ENCODE assay signal across 10 cellular contexts in genomic region chr3:49461443-49462171, GRCh38. TPM values are rescaled to one million over a fixed set of nuclear protein-coding genes. Genes with fewer than 3 reads are reported as not detected.
DNase-seq lines count a peak whose midpoint lies in the region; ATAC-seq and TF ChIP-seq lines count a peak whose summit lies in the region.
"Had no signal": no experiment of that assay in that cellular context is flagged by ENCODE, and none has a peak within 500 bp of the region (broad histone marks: within the 10 kb centered on the region; RNA-seq: fewer than 3 reads in every experiment).

No MANE protein-coding gene starts in this region.

- H3K36me3 Mint-ChIP-seq in immature natural killer cell: no peaks in the 10 kb centered on the region
- no peaks in the 10 kb centered on the region for H3K36me3 Mint-ChIP-seq in activated T-cell treated with anti-CD3 and anti-CD28 coated beads, Interleukin-2, amount 50 U/mL, for 72 hours (ENCODE audit: insufficient read depth in 2 of 2)

- no peaks in the 10 kb centered on the region for H3K4me1 Mint-ChIP-seq in immature natural killer cell
- H3K4me1 Mint-ChIP-seq in activated T-cell treated with anti-CD3 and anti-CD28 coated beads, Interleukin-2, amount 50 U/mL, for 72 hours (ENCODE audit: low read depth): no peaks in the 10 kb centered on the region

- ATAC-seq in SK-N-SH treated with all-trans-retinoic acid at 6 μM for 48 hours: peak; percentile 57
- no peak for ATAC-seq in activated T-cell treated with anti-CD3 and anti-CD28 coated beads, Interleukin-2, amount 50 U/mL, for 72 hours (replicated peaks in 1 of 2)
- no peak for ATAC-seq in left lobe of liver

- no peaks in the 10 kb centered on the region for H4K20me1 ChIP-seq in osteoblast (ENCODE audit: insufficient read depth, low read length)

- no peaks in the 10 kb centered on the region for H3K79me2 ChIP-seq in osteoblast (ENCODE audit: insufficient read depth, low read length)

- no peak for TF ChIP-seq CTCF in fibroblast of the aortic adventitia (IDR thresholded peaks at IDR 0.05; ENCODE audit: insufficient read depth, low read length)
- no peak for TF ChIP-seq CTCF in osteoblast (IDR thresholded peaks at IDR 0.05; ENCODE audit: extremely low read depth, low read depth, low read length)

- H3K4me3 ChIP-seq in fibroblast of the aortic adventitia (ENCODE audit: low read depth, low read length): no peak overlapping the region
- H3K4me3 ChIP-seq in osteoblast (ENCODE audit: insufficient read depth, low read length): no peak overlapping the region

- no peak overlapping the region for H3K27ac Mint-ChIP-seq in immature natural killer cell
- H3K27ac Mint-ChIP-seq in activated T-cell treated with anti-CD3 and anti-CD28 coated beads, Interleukin-2, amount 50 U/mL, for 72 hours: no peak overlapping the region

- peak overlapping the region; percentile 16 for H3K9ac ChIP-seq in ES-I3 (ENCODE audit: low read depth, low read length)

- peak overlapping the region; percentile 65 for H2AFZ ChIP-seq in osteoblast (ENCODE audit: low read length)

- no peak overlapping the region for H3K27ac ChIP-seq in osteoblast (ENCODE audit: low read depth, low read length)

- peak; percentile 60 for DNase-seq in fibroblast of the aortic adventitia (ENCODE audit: low read depth)
- peak; percentile 63 for DNase-seq in osteoblast (ENCODE audit: insufficient read length, low spot score, missing footprints)
- DNase-seq in immature natural killer cell: no peak
- DNase-seq in activated T-cell treated with anti-CD3 and anti-CD28 coated beads, Interleukin-2, amount 50 U/mL, for 72 hours: no peak
- no peak for DNase-seq in left lobe of liver (ENCODE audit: low spot score)
- DNase-seq in SKM-1 treated with dmso at 0.1 percent for 144 hours (lab: John Stamatoyannopoulos, UW; ENCODE audit: unreplicated experiment): no peak
- DNase-seq: aorta, Kasumi-1 had no signal

- H3K9me3 ChIP-seq in ES-I3 (ENCODE audit: control insufficient read depth, insufficient read depth, low read length): no peaks in the 10 kb centered on the region
- no peaks in the 10 kb centered on the region for H3K9me3 ChIP-seq in osteoblast (ENCODE audit: low read depth, low read length)

- no peak overlapping the region for H3K4me2 ChIP-seq in osteoblast (ENCODE audit: insufficient read depth, low read length)

- peaks cover 45% of the 10 kb centered on the region for H3K4me1 ChIP-seq in ES-I3 (ENCODE audit: insufficient read depth, low read length)
- H3K4me1 ChIP-seq in osteoblast (ENCODE audit: insufficient read depth, low read length): peaks cover 10% of the 10 kb centered on the region

- no peaks in the 10 kb centered on the region for H3K27me3 ChIP-seq in osteoblast (ENCODE audit: insufficient read depth, low read length)

- no peak overlapping the region for H3K4me3 Mint-ChIP-seq in immature natural killer cell
- H3K4me3 Mint-ChIP-seq in activated T-cell treated with anti-CD3 and anti-CD28 coated beads, Interleukin-2, amount 50 U/mL, for 72 hours: no peak overlapping the region

- H3K9me3 Mint-ChIP-seq in immature natural killer cell: no peaks in the 10 kb centered on the region
- H3K9me3 Mint-ChIP-seq in activated T-cell treated with anti-CD3 and anti-CD28 coated beads, Interleukin-2, amount 50 U/mL, for 72 hours: no peaks in the 10 kb centered on the region

- H3K27me3 Mint-ChIP-seq in immature natural killer cell (ENCODE audit: low read depth in 3 of 3): peaks cover 0 to 2% (median 0%) of the 10 kb centered on the region in 3 donors
- H3K27me3 Mint-ChIP-seq in activated T-cell treated with anti-CD3 and anti-CD28 coated beads, Interleukin-2, amount 50 U/mL, for 72 hours (ENCODE audit: low read depth): no peaks in the 10 kb centered on the region

- H3K36me3 ChIP-seq in ES-I3 (ENCODE audit: insufficient read depth, low read length) (no peaks in the 10 kb centered on the region), osteoblast (ENCODE audit: insufficient read depth, low read length) (no peaks in the 10 kb centered on the region)

TF ChIP-seq in SK-N-SH treated with all-trans-retinoic acid at 6 μM for 48 hours, 23 proteins besides CTCF, POLR2A, EP300 and RAD21 (continues in another document):
- no peak for TF ChIP-seq ZC3H10 (CRISPR knock-in tag; IDR thresholded peaks at IDR 0.05)
- no peak for TF ChIP-seq ZNF70 (CRISPR knock-in tag; IDR thresholded peaks at IDR 0.05)
- no peak for TF ChIP-seq PATZ1 (CRISPR knock-in tag; IDR thresholded peaks at IDR 0.05; ENCODE audit: borderline replicate concordance)
- no peak for TF ChIP-seq ARNTL (CRISPR knock-in tag; IDR thresholded peaks at IDR 0.05; ENCODE audit: borderline replicate concordance, low read depth)
- TF ChIP-seq TCF4 (CRISPR knock-in tag; IDR thresholded peaks at IDR 0.05; ENCODE audit: borderline replicate concordance): no peak
- no peak; the same call in 1 of the 2 replicates for TF ChIP-seq ZFP3 (CRISPR knock-in tag; IDR thresholded peaks at IDR 0.05)
- no peak for TF ChIP-seq CREB5 (CRISPR knock-in tag; IDR thresholded peaks at IDR 0.05; ENCODE audit: low read depth)
- TF ChIP-seq ESRRG (CRISPR knock-in tag; IDR thresholded peaks at IDR 0.05): no peak
- no peak for TF ChIP-seq PPARA (CRISPR knock-in tag; IDR thresholded peaks at IDR 0.05; ENCODE audit: borderline replicate concordance)
- no peak for TF ChIP-seq ZFP30 (CRISPR knock-in tag; IDR thresholded peaks at IDR 0.05)
- TF ChIP-seq TOX (CRISPR knock-in tag; IDR thresholded peaks at IDR 0.05; ENCODE audit: borderline replicate concordance): no peak
- no peak for TF ChIP-seq BACH2 (CRISPR knock-in tag; IDR thresholded peaks at IDR 0.05; ENCODE audit: borderline replicate concordance)
- TF ChIP-seq RARB (CRISPR knock-in tag; IDR thresholded peaks at IDR 0.05): no peak
- no peak for TF ChIP-seq ZNF565 (CRISPR knock-in tag; conservative IDR thresholded peaks at IDR 0.05; ENCODE audit: low read depth)
- TF ChIP-seq GLIS3 (CRISPR knock-in tag; IDR thresholded peaks at IDR 0.05): no peak

RNA-seq across cellular contexts. Expression of gene DAG1, which starts 8.5 kb away (rescaled TPM):
- 34.1 and 63.4 TPM in 2 replicates for total RNA-seq in fibroblast of the aortic adventitia (ENCODE audit: low replicate concordance)
- 55.4 and 58.3 TPM in 2 replicates for total RNA-seq in osteoblast
- polyA plus RNA-seq in immature natural killer cell: 1 to 10 TPM; 3.2 to 6.0 (median 3.7) TPM
- total RNA-seq in activated T-cell treated with anti-CD3 and anti-CD28 coated beads, Interleukin-2, amount 50 U/mL, for 72 hours: 10 to 100 TPM in 1 of 2 donors, 1 to 10 TPM in 1; 9.1 to 10.3 TPM
- total RNA-seq in left lobe of liver: 59.6 TPM

RNA-seq across cellular contexts. Expression of gene NICN1, which starts 32.5 kb away (rescaled TPM):
- total RNA-seq in fibroblast of the aortic adventitia (ENCODE audit: low replicate concordance) (2.8 and 6.0 TPM in 2 replicates), osteoblast (3.8 and 4.7 TPM in 2 replicates), left lobe of liver (9.1 TPM)
- polyA plus RNA-seq in immature natural killer cell: 10 to 100 TPM in 1 of 3 donors, 1 to 10 TPM in 2; 3.2 to 11.9 (median 4.2) TPM
- total RNA-seq in activated T-cell treated with anti-CD3 and anti-CD28 coated beads, Interleukin-2, amount 50 U/mL, for 72 hours: 10 to 100 TPM; 15.3 to 18.4 TPM

RNA-seq across cellular contexts. Expression of gene AMT, which starts 39.3 kb away (rescaled TPM):
- total RNA-seq in fibroblast of the aortic adventitia (ENCODE audit: low replicate concordance): 0.63 and 3.3 TPM in 2 replicates
- total RNA-seq in osteoblast: 1.1 and 1.2 TPM in 2 replicates
- 1 to 10 TPM; 2.9 to 8.2 (median 4.8) TPM for polyA plus RNA-seq in immature natural killer cell
- total RNA-seq in activated T-cell treated with anti-CD3 and anti-CD28 coated beads, Interleukin-2, amount 50 U/mL, for 72 hours: 1 to 10 TPM; 7.4 to 7.5 TPM
- 46.8 TPM for total RNA-seq in left lobe of liver

RNA-seq across cellular contexts. Expression of gene TCTA, which starts 49.4 kb away (rescaled TPM):
- 22.7 and 27.8 TPM in 2 replicates for total RNA-seq in fibroblast of the aortic adventitia (ENCODE audit: low replicate concordance)
- total RNA-seq in osteoblast: 35.8 and 37.4 TPM in 2 replicates
- polyA plus RNA-seq in immature natural killer cell: 10 to 100 TPM; 57.3 to 86.2 (median 62.6) TPM
- 10 to 100 TPM; 22.0 to 23.4 TPM for total RNA-seq in activated T-cell treated with anti-CD3 and anti-CD28 coated beads, Interleukin-2, amount 50 U/mL, for 72 hours
- 23.4 TPM for total RNA-seq in left lobe of liver

RNA-seq across cellular contexts. Expression of gene RHOA, which starts 49.8 kb away (rescaled TPM):
- total RNA-seq in fibroblast of the aortic adventitia (ENCODE audit: low replicate concordance) (643 and 840 TPM in 2 replicates), osteoblast (860 and 899 TPM in 2 replicates), left lobe of liver (155 TPM)
- polyA plus RNA-seq in immature natural killer cell: 1,000 to 10,000 TPM in 1 of 3 donors, 100 to 1,000 TPM in 2; 863 to 1,056 (median 891) TPM
- total RNA-seq in activated T-cell treated with anti-CD3 and anti-CD28 coated beads, Interleukin-2, amount 50 U/mL, for 72 hours: 100 to 1,000 TPM; 458 to 468 TPM

Comparison
In these comparisons a context has a peak if more than half of its experiments do, and no peak if none do; other contexts are left out.
1. DNase-seq: peak in fibroblast of the aortic adventitia (single experiment) and osteoblast (single experiment); none in immature natural killer cell (0 of 3), activated T-cell treated with anti-CD3 and anti-CD28 coated beads, Interleukin-2, amount 50 U/mL, for 72 hours (0 of 2), left lobe of liver (single experiment) and SKM-1 treated with dmso at 0.1 percent for 144 hours (single experiment).